Comparison of ENCODE assay signal across 26 cellular contexts in the genomic region with DNA sequence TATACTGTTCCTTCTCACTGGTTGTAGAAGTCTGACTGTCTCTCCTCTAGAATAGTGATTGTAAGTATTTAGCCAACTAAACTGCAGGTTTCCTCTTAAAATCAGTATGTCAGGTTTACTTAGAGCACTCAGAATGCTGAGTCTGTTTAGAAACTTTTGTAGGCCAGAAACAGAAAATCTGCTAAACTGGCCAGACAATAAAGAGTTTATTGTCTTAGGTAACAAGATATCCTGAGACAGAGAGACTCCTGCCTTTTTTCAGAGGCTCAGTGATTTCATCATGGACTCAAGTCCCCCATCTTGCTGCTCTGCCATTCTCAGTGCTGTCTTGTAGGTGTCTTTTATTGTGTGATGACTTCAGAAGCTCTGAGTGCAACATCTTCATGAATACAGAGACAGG. TPM values are rescaled to one million over a fixed set of nuclear protein-coding genes. Genes with fewer than 3 reads are reported as not detected.
A peak's percentile ranks its signal among the peaks of the same experiment; 100 is the strongest.
DNase-seq lines count a peak whose midpoint lies in the region; ATAC-seq and TF ChIP-seq lines count a peak whose summit lies in the region.
"Had no signal": no experiment of that assay in that cellular context is flagged by ENCODE, and none has a peak within 500 bp of the region (broad histone marks: within the 10 kb centered on the region; RNA-seq: fewer than 3 reads in every experiment).

No MANE protein-coding gene starts in this region.

- H4K20me1 ChIP-seq in mammary epithelial cell (ENCODE audit: insufficient read depth, low read length) = no peaks in the 10 kb centered on the region

- no peaks in the 10 kb centered on the region for H3K79me2 ChIP-seq in mammary epithelial cell (ENCODE audit: insufficient read depth, low read length)

- no peak for TF ChIP-seq CTCF in mammary epithelial cell (conservative IDR thresholded peaks at IDR 0.05 in 1 of 2, IDR thresholded peaks at IDR 0.05 in 1 of 2; ENCODE audit: extremely low read depth in 1 of 2, insufficient read depth in 1 of 2, low read depth in 1 of 2, low read length in 2 of 2)
- TF ChIP-seq CTCF in MCF 10A (IDR thresholded peaks at IDR 0.05; ENCODE audit: unreplicated experiment) = no peak

- no peaks in the 10 kb centered on the region for H3K4me1 Mint-ChIP-seq in MCF 10A (ENCODE audit: insufficient read depth, unreplicated experiment)
- H3K4me1 Mint-ChIP-seq in activated naive CD8-positive, alpha-beta T cell treated with anti-CD3 and anti-CD28 coated beads for 36 hours = no peaks in the 10 kb centered on the region
- H3K4me1 Mint-ChIP-seq: T-cell had no signal

- H3K36me3 ChIP-seq in mammary epithelial cell (ENCODE audit: insufficient read depth, low read length) = no peaks in the 10 kb centered on the region

- H3K9ac ChIP-seq in mammary epithelial cell (ENCODE audit: insufficient read depth, low read length) = no peak overlapping the region

- H2AFZ ChIP-seq in mammary epithelial cell (ENCODE audit: low read depth, low read length) = no peak overlapping the region

- H3K4me3 ChIP-seq in mammary epithelial cell (replicated peaks in 1 of 3; ENCODE audit: insufficient read depth in 1 of 3, low read depth in 2 of 3, low read length in 3 of 3) = no peak overlapping the region

- no peaks in the 10 kb centered on the region for H3K36me3 Mint-ChIP-seq in MCF 10A (ENCODE audit: insufficient read depth, unreplicated experiment)
- H3K36me3 Mint-ChIP-seq in activated naive CD8-positive, alpha-beta T cell treated with anti-CD3 and anti-CD28 coated beads for 36 hours = no peaks in the 10 kb centered on the region
- H3K36me3 Mint-ChIP-seq: T-cell had no signal

- CTCF ChIA-PET in mammary epithelial cell (lab: Charles Lee; ENCODE audit: low non-redundant PET) = no interaction called here
- CTCF ChIA-PET in MCF 10A (lab: Yijun Ruan, JAX) = no interaction called here

- DNase-seq in mammary epithelial cell (peak; percentile 7), MCF 10A (ENCODE audit: unreplicated experiment) (no peak), M059J (ENCODE audit: low read depth) (peak; percentile 55), iris pigment epithelial cell (ENCODE audit: low read depth) (peak; percentile 18)
- DNase-seq in activated naive CD8-positive, alpha-beta T cell treated with anti-CD3 and anti-CD28 coated beads for 36 hours = no peak
- DNase-seq: DMS153, DND-41, HCEC 1CT, Karpas-422, MM.1S, NCI-H1417, NCI-H1694, NCI-H2029 treated with DMSO at 0.1 percent for 48 hours, NCI-H2171, NCI-H226, NCI-H510A, NCI-H69, OCI-M1, SIG-M5, T-cell had no signal

- H3K4me3 Mint-ChIP-seq in MCF 10A (ENCODE audit: unreplicated experiment) = no peak overlapping the region
- no peak overlapping the region for H3K4me3 Mint-ChIP-seq in activated naive CD8-positive, alpha-beta T cell treated with anti-CD3 and anti-CD28 coated beads for 36 hours
- H3K4me3 Mint-ChIP-seq: T-cell had no signal

- H3K4me2 ChIP-seq in mammary epithelial cell (ENCODE audit: insufficient read depth, low read depth, low read length) = no peak overlapping the region

- intact Hi-C loops in mammary epithelial cell (cut with micrococcal nuclease) = no loop called here
- intact Hi-C loops in MCF 10A (cut with micrococcal nuclease) = no loop called here

- H3K27ac ChIP-seq in mammary epithelial cell (ENCODE audit: insufficient read depth, low read depth, low read length) = no peak overlapping the region

- dilution Hi-C loops in mammary epithelial cell (cut with HindIII; ENCODE audit: low sequenced_read_pairs) = no loop called here

- H3K9me3 Mint-ChIP-seq in MCF 10A (ENCODE audit: unreplicated experiment) = peaks cover 5% of the 10 kb centered on the region
- H3K9me3 Mint-ChIP-seq in activated naive CD8-positive, alpha-beta T cell treated with anti-CD3 and anti-CD28 coated beads for 36 hours = no peaks in the 10 kb centered on the region

- H3K27me3 Mint-ChIP-seq in MCF 10A (ENCODE audit: insufficient read depth, unreplicated experiment) = no peaks in the 10 kb centered on the region
- no peaks in the 10 kb centered on the region for H3K27me3 Mint-ChIP-seq in activated naive CD8-positive, alpha-beta T cell treated with anti-CD3 and anti-CD28 coated beads for 36 hours
- H3K27me3 Mint-ChIP-seq: T-cell had no signal

- ATAC-seq in HG03135 (IDR thresholded peaks at IDR 0.05; ENCODE audit: unreplicated experiment) (no peak), GM18907 (IDR thresholded peaks at IDR 0.05; ENCODE audit: unreplicated experiment) (no peak)
- ATAC-seq: HepG2, T-cell had no signal

- H3K9me3 ChIP-seq in mammary epithelial cell (replicated peaks; ENCODE audit: insufficient read depth, low read length) = no peaks in the 10 kb centered on the region

- in situ Hi-C loops in mammary epithelial cell (cut with MboI; ENCODE audit: low sequenced_read_pairs in 2 of 2) = no loop called here

- POLR2A ChIA-PET in MCF 10A (lab: Yijun Ruan, JAX) = no interaction called here

- BruUV-seq in mammary epithelial cell (replicated peaks; lab: Mats Ljungman, UMichigan) (no TSS peak), MCF 10A (replicated peaks; lab: Mats Ljungman, UMichigan) (no TSS peak)

- H3K4me1 ChIP-seq in mammary epithelial cell (ENCODE audit: insufficient read depth, low read length) = no peaks in the 10 kb centered on the region

- H3K27ac Mint-ChIP-seq in MCF 10A (ENCODE audit: low read depth, unreplicated experiment) = no peak overlapping the region
- no peak overlapping the region for H3K27ac Mint-ChIP-seq in activated naive CD8-positive, alpha-beta T cell treated with anti-CD3 and anti-CD28 coated beads for 36 hours
- H3K27ac Mint-ChIP-seq: T-cell had no signal

- no peaks in the 10 kb centered on the region for H3K27me3 ChIP-seq in mammary epithelial cell (ENCODE audit: insufficient read depth, low read length)

RNA-seq across cellular contexts. Expression of gene IQCJ, which starts 11.7 kb away (rescaled TPM):
- total RNA-seq in mammary epithelial cell = not detected
- not detected for polyA plus RNA-seq in mammary epithelial cell
- polyA minus RNA-seq in mammary epithelial cell = not detected
- total RNA-seq in MCF 10A (2022) = not detected in 2 replicates
- not detected in 2 replicates for total RNA-seq in M059J (2014; rRNA removed; shearing (Covaris generic))
- total RNA-seq in activated naive CD8-positive, alpha-beta T cell treated with anti-CD3 and anti-CD28 coated beads for 36 hours = not detected
- total RNA-seq: A172, HepG2, HT-29, T-cell had no signal
- polyA plus RNA-seq: BJ, HepG2 had no signal

Comparison
In these comparisons a context has a peak if more than half of its experiments do, and no peak if none do; other contexts are left out.
1. DNase-seq: peak in mammary epithelial cell (single experiment), M059J (single experiment) and iris pigment epithelial cell (single experiment); none in MCF 10A (single experiment) and activated naive CD8-positive, alpha-beta T cell treated with anti-CD3 and anti-CD28 coated beads for 36 hours (single experiment).